In genomic region chr10:112792487-112793196, GRCh38 we compare ENCODE assay signal across 8 cellular contexts.
DNase-seq lines count a peak whose midpoint lies in the region; ATAC-seq, FAIRE-seq and TF ChIP-seq lines count a peak whose summit lies in the region.

No MANE protein-coding gene starts in this region.

- H2AFZ ChIP-seq in astrocyte (ENCODE audit: low read depth, low read length): no peak overlapping the region
- no peak overlapping the region for H2AFZ ChIP-seq in smooth muscle cell (ENCODE audit: low read depth)
- H2AFZ ChIP-seq in HepG2 (ENCODE audit: low read length): no peak overlapping the region

- peak overlapping the region; percentile 73 for H3K4me3 Mint-ChIP-seq in HFFc6
- H3K4me3 Mint-ChIP-seq in astrocyte (ENCODE audit: unreplicated experiment): no peak overlapping the region

- FAIRE-seq in astrocyte (lab: Jason Lieb, UNC) (no peak), HepG2 (lab: Jason Lieb, UNC) (no peak)

- ATAC-seq in HG03442 (IDR thresholded peaks at IDR 0.05; ENCODE audit: unreplicated experiment) (no peak), HepG2 (no peak)
- no peak for ATAC-seq in activated CD4-positive, CD25-positive, alpha-beta regulatory T cell treated with anti-CD3 and anti-CD28 coated beads, Interleukin-2, amount 50 U/mL, for 24 hours

- intact Hi-C loops in HepG2 (cut with micrococcal nuclease; ENCODE audit: unreplicated experiment): no loop called here

- DNase-seq in HFFc6 (peak; percentile 65), astrocyte (ENCODE audit: low read depth) (peak; percentile 56), hypothalamus (lab: John Stamatoyannopoulos, UW) (peak in 33 of 51 donors; percentile 4 to 71 (median 38)), smooth muscle cell (lab: John Stamatoyannopoulos, UW; ENCODE audit: unreplicated experiment) (no peak), HUDEP-2 (lab: John Stamatoyannopoulos, UW; ENCODE audit: unreplicated experiment in 76 of 76) (no peak), HepG2 (ENCODE audit: low spot score) (no peak)

- TF ChIP-seq EP300 in HepG2 (IDR thresholded peaks at IDR 0.05; ENCODE audit: low read depth in 2 of 2, low read length in 2 of 2) (no peak), HepG2 (CRISPR knock-in tag; IDR thresholded peaks at IDR 0.05; ENCODE audit: borderline replicate concordance) (no peak)

- POLR2A ChIA-PET in HepG2 (lab: Yijun Ruan, JAX): no interaction called here

- H3K4me1 ChIP-seq in astrocyte (ENCODE audit: insufficient read depth, low read length) (peaks cover 10% of the 10 kb centered on the region), smooth muscle cell (ENCODE audit: low read depth) (peaks cover 20% of the 10 kb centered on the region), HepG2 (ENCODE audit: insufficient read depth, low read length) (peaks cover 17% of the 10 kb centered on the region)

- H3K9me3 Mint-ChIP-seq in HFFc6 (peaks cover 14% of the 10 kb centered on the region), astrocyte (ENCODE audit: unreplicated experiment) (peaks cover 4% of the 10 kb centered on the region)

- H3K27ac ChIP-seq in astrocyte (ENCODE audit: low read depth, low read length) (no peak overlapping the region), smooth muscle cell (ENCODE audit: low read depth) (peak overlapping the region; percentile 34), HepG2 (ENCODE audit: extremely low read length, insufficient read depth, low read length) (no peak overlapping the region)

- WGBS in smooth muscle cell (ENCODE audit: low lambda C conversion rate): 37% methylated on average over 14 of the region's 14 CpGs
- 88% methylated on average over 14 of the region's 14 CpGs for WGBS in HepG2 (ENCODE audit: low lambda C conversion rate)

- H3K27ac Mint-ChIP-seq in HFFc6: peak overlapping the region; percentile 73
- no peak overlapping the region for H3K27ac Mint-ChIP-seq in astrocyte (ENCODE audit: unreplicated experiment)

- H3K36me3 ChIP-seq in astrocyte (ENCODE audit: insufficient read depth, low read length) (no peaks in the 10 kb centered on the region), smooth muscle cell (ENCODE audit: low read depth) (no peaks in the 10 kb centered on the region), HepG2 (replicated peaks in 1 of 2; ENCODE audit: control insufficient read depth in 1 of 2, insufficient read depth in 2 of 2, low read length in 2 of 2) (no peaks in the 10 kb centered on the region; a peak in 1 of 5 replicates)

- H3K4me1 Mint-ChIP-seq in HFFc6 (ENCODE audit: low read depth) (peaks cover 19% of the 10 kb centered on the region), astrocyte (ENCODE audit: low read depth, unreplicated experiment) (peaks cover 4% of the 10 kb centered on the region)

- H3K36me3 Mint-ChIP-seq in HFFc6 (ENCODE audit: low read depth): peaks cover 25% of the 10 kb centered on the region
- H3K36me3 Mint-ChIP-seq in astrocyte (ENCODE audit: low read depth, unreplicated experiment): no peaks in the 10 kb centered on the region

- CTCF ChIA-PET in HepG2 (lab: Yijun Ruan, JAX; ENCODE audit: low intra/inter-chr PET ratio, low total read pairs): no interaction called here

- no peak for TF ChIP-seq RAD21 in HepG2 (CRISPR knock-in tag; IDR thresholded peaks at IDR 0.05)

- H3K4me2 ChIP-seq in astrocyte (ENCODE audit: low read length): peak overlapping the region; percentile 64
- H3K4me2 ChIP-seq in smooth muscle cell: peak overlapping the region; percentile 69
- H3K4me2 ChIP-seq in HepG2 (ENCODE audit: low read depth, low read length): no peak overlapping the region

- H3K79me2 ChIP-seq in astrocyte (ENCODE audit: insufficient read depth, low read length): no peaks in the 10 kb centered on the region
- H3K79me2 ChIP-seq in smooth muscle cell (ENCODE audit: low read depth): no peaks in the 10 kb centered on the region
- no peaks in the 10 kb centered on the region for H3K79me2 ChIP-seq in HepG2 (ENCODE audit: insufficient read depth, low read length)

- H4K20me1 ChIP-seq in astrocyte (ENCODE audit: insufficient read depth, low read length): peaks cover 4% of the 10 kb centered on the region
- H4K20me1 ChIP-seq in smooth muscle cell (ENCODE audit: low read depth): no peaks in the 10 kb centered on the region
- H4K20me1 ChIP-seq in HepG2 (ENCODE audit: insufficient read depth, low read length): no peaks in the 10 kb centered on the region

- H3F3A ChIP-seq in smooth muscle cell (ENCODE audit: low read depth): peaks cover 5% of the 10 kb centered on the region

- peak overlapping the region; percentile 21 for H3K9ac ChIP-seq in astrocyte (ENCODE audit: low read length)
- H3K9ac ChIP-seq in smooth muscle cell (ENCODE audit: low read depth): no peak overlapping the region
- H3K9ac ChIP-seq in HepG2 (ENCODE audit: insufficient read depth, low read depth, low read length): no peak overlapping the region

- TF ChIP-seq CTCF in HFFc6 (IDR thresholded peaks at IDR 0.05): no peak
- TF ChIP-seq CTCF in astrocyte (IDR thresholded peaks at IDR 0.05; ENCODE audit: insufficient read depth, low read depth, low read length): no peak
- TF ChIP-seq CTCF in smooth muscle cell (IDR thresholded peaks at IDR 0.05; ENCODE audit: borderline replicate concordance, insufficient read depth, poor library complexity, severe bottlenecking): no peak
- TF ChIP-seq CTCF in HepG2 (CRISPR knock-in tag; IDR thresholded peaks at IDR 0.05): no peak

- H3K9me3 ChIP-seq in astrocyte (ENCODE audit: insufficient read depth, low read depth, low read length) (no peaks in the 10 kb centered on the region), smooth muscle cell (replicated peaks; ENCODE audit: low read depth) (peaks cover 3% of the 10 kb centered on the region), HepG2 (ENCODE audit: low read length) (peaks cover 7% of the 10 kb centered on the region)

- H3K27me3 Mint-ChIP-seq in HFFc6 (ENCODE audit: insufficient read depth): no peaks in the 10 kb centered on the region
- no peaks in the 10 kb centered on the region for H3K27me3 Mint-ChIP-seq in astrocyte (ENCODE audit: low read depth, unreplicated experiment)

- in situ Hi-C loops in HepG2 (cut with HindIII; ENCODE audit: extremely low pct_ligation_motif_present, low pct_unique_long_range_greater_than_20kb): no loop called here

- H3K4me3 ChIP-seq in astrocyte (ENCODE audit: insufficient read depth, low read depth, low read length) (peak overlapping the region; percentile 12), smooth muscle cell (no peak overlapping the region), HepG2 (replicated peaks in 1 of 3; ENCODE audit: insufficient read depth in 1 of 3, low read depth in 2 of 3, low read length in 3 of 3) (no peak overlapping the region)

- H3K27me3 ChIP-seq in astrocyte (ENCODE audit: insufficient read depth, low read length) (no peaks in the 10 kb centered on the region), smooth muscle cell (ENCODE audit: low read depth) (no peaks in the 10 kb centered on the region), HepG2 (ENCODE audit: control insufficient read depth in 1 of 2, insufficient read depth in 2 of 2, low read length in 2 of 2) (no peaks in the 10 kb centered on the region)

- TF ChIP-seq POLR2A in HepG2 (IDR thresholded peaks at IDR 0.05; ENCODE audit: insufficient read depth in 1 of 2, low read depth in 2 of 2, low read length in 2 of 2): no peak

- BruUV-seq in HepG2 (replicated peaks; lab: Mats Ljungman, UMichigan): no TSS peak

TF ChIP-seq in HepG2, 621 proteins besides CTCF, POLR2A, EP300 and RAD21:
- TF ChIP-seq PTBP1 (IDR thresholded peaks at IDR 0.05; ENCODE audit: low read depth, low read length, poor library complexity, severe bottlenecking) (no peak), NRL (CRISPR knock-in tag; IDR thresholded peaks at IDR 0.05; ENCODE audit: borderline replicate concordance) (no peak), ZNF343 (CRISPR knock-in tag; IDR thresholded peaks at IDR 0.05) (no peak), NR0B2 (CRISPR knock-in tag; IDR thresholded peaks at IDR 0.05) (no peak), ZMAT5 (CRISPR knock-in tag; IDR thresholded peaks at IDR 0.05; ENCODE audit: borderline replicate concordance, low read depth) (no peak)
TF ChIP-seq in HepG2: peak in this region for 0.

Comparison
In these comparisons a context has a peak if more than half of its experiments do, and no peak if none do; other contexts are left out.
1. DNase-seq: peak in HFFc6 (single experiment), astrocyte (single experiment) and hypothalamus (33 of 51); none in smooth muscle cell (single experiment), HUDEP-2 (0 of 76) and HepG2 (single experiment).